In the genomic region with DNA sequence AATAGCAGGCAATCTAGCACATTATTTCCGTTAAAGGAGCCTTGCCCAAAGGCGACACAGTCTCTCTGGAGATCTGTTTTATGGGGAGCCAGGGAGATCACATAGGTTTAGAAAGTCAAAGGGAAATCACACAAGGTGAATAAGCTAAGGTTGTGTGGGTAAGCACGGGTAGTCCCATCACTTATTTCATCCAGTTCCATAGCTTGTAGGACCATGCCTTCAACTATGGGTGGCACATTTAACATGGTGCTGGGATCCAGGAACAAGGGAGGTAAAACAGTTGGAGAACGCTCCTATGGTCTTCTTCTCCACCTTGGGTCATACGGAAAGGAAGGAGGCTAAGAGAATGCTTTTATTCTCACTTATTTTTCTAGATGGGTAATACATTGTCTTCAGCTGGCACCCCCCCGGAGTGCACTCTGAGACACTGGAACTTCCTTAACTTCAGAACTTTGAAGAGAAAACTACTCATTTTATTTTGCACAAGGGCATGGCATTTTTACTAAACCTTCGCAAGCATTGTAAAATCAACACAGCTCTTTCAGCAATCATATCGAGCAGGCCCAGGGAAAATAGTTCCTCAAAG, we compare ENCODE assay signal across 14 cellular contexts.
DNase-seq lines count a peak whose midpoint lies in the region; ATAC-seq and TF ChIP-seq lines count a peak whose summit lies in the region.
"Had no signal": no experiment of that assay in that cellular context is flagged by ENCODE, and none has a peak within 500 bp of the region (broad histone marks: within the 10 kb centered on the region; RNA-seq: fewer than 3 reads in every experiment).

No MANE protein-coding gene starts in this region.

- peaks cover 28 to 44% (median 35%) of the 10 kb centered on the region in 4 donors for H3K9me3 ChIP-seq in upper lobe of left lung

- H3K4me1 Mint-ChIP-seq in activated CD4-positive, alpha-beta T cell treated with anti-CD3 and anti-CD28 coated beads for 36 hours: no peaks in the 10 kb centered on the region
- H3K4me1 Mint-ChIP-seq in activated CD8-positive, alpha-beta T cell treated with anti-CD3 and anti-CD28 coated beads for 36 hours (ENCODE audit: low read depth): no peaks in the 10 kb centered on the region
- H3K4me1 Mint-ChIP-seq: immature natural killer cell had no signal

- no peak for TF ChIP-seq CTCF in activated CD8-positive, alpha-beta T cell treated with anti-CD3 and anti-CD28 coated beads for 36 hours (IDR thresholded peaks at IDR 0.05)
- no peak for TF ChIP-seq CTCF in upper lobe of left lung (IDR thresholded peaks at IDR 0.05)

- no peak for ATAC-seq in activated CD4-positive, alpha-beta T cell treated with anti-CD3 and anti-CD28 coated beads for 36 hours
- no peak for ATAC-seq in activated CD8-positive, alpha-beta T cell treated with anti-CD3 and anti-CD28 coated beads for 36 hours
- ATAC-seq in GM19395 (IDR thresholded peaks at IDR 0.05; ENCODE audit: unreplicated experiment) (no peak), upper lobe of left lung (ENCODE audit: low FRiP score in 2 of 2) (no peak)

- CTCF ChIA-PET in activated CD4-positive, alpha-beta T cell treated with anti-CD3 and anti-CD28 coated beads for 36 hours (lab: Charles Lee): interaction anchor here (0.9 kb wide), 1 partner anchor 204 kb away, joined by 3 read pairs; no protein-coding TSS in a partner anchor
- CTCF ChIA-PET in activated CD8-positive, alpha-beta T cell treated with anti-CD3 and anti-CD28 coated beads for 36 hours (lab: Charles Lee): interaction anchor here (0.7 kb wide), 1 partner anchor 78 kb away, joined by 3 read pairs; no protein-coding TSS in a partner anchor

- no peak overlapping the region for H3K27ac Mint-ChIP-seq in activated CD4-positive, alpha-beta T cell treated with anti-CD3 and anti-CD28 coated beads for 36 hours
- H3K27ac Mint-ChIP-seq in activated CD8-positive, alpha-beta T cell treated with anti-CD3 and anti-CD28 coated beads for 36 hours: no peak overlapping the region
- H3K27ac Mint-ChIP-seq: immature natural killer cell had no signal

- 74 to 82% methylated on average over 8 of the region's 8 CpGs for WGBS in upper lobe of left lung, 2 donors

- no peaks in the 10 kb centered on the region for H3K27me3 ChIP-seq in upper lobe of left lung

- no peaks in the 10 kb centered on the region for H3K36me3 ChIP-seq in upper lobe of left lung

- DNase-seq in activated CD4-positive, alpha-beta T cell treated with anti-CD3 and anti-CD28 coated beads for 36 hours: peak; percentile 30
- no peak for DNase-seq in activated CD4-positive, alpha-beta T cell treated with anti-CD3 and anti-CD28 coated beads, Interleukin-2, amount 50 U/mL, for 1 hour
- DNase-seq in HK-2 (ENCODE audit: unreplicated experiment) (peak; percentile 7), iris pigment epithelial cell (ENCODE audit: low read depth) (peak; percentile 15), upper lobe of left lung (no peak), amniotic stem cell (lab: John Stamatoyannopoulos, UW) (no peak)
- DNase-seq in activated CD8-positive, alpha-beta T cell treated with anti-CD3 and anti-CD28 coated beads for 36 hours: peak; percentile 26
- DNase-seq: aorta, COR-L47, immature natural killer cell, NCI-H1092 treated with DMSO at 0.1 percent for 48 hours, nucleus accumbens had no signal

- POLR2A ChIA-PET in activated CD4-positive, alpha-beta T cell treated with anti-CD3 and anti-CD28 coated beads for 36 hours (lab: Charles Lee): no interaction called here
- POLR2A ChIA-PET in activated CD8-positive, alpha-beta T cell treated with anti-CD3 and anti-CD28 coated beads for 36 hours (lab: Charles Lee): no interaction called here

- TF ChIP-seq POLR2A in upper lobe of left lung (IDR thresholded peaks at IDR 0.05): no peak

- H3K4me3 Mint-ChIP-seq in activated CD4-positive, alpha-beta T cell treated with anti-CD3 and anti-CD28 coated beads for 36 hours: no peak overlapping the region
- H3K4me3 Mint-ChIP-seq in activated CD8-positive, alpha-beta T cell treated with anti-CD3 and anti-CD28 coated beads for 36 hours: no peak overlapping the region

- no peak overlapping the region for H3K4me3 ChIP-seq in upper lobe of left lung

- intact Hi-C loops in activated CD4-positive, alpha-beta T cell treated with anti-CD3 and anti-CD28 coated beads for 36 hours (cut with DNase I, micrococcal nuclease): no loop called here
- intact Hi-C loops in activated CD8-positive, alpha-beta T cell treated with anti-CD3 and anti-CD28 coated beads for 36 hours (cut with micrococcal nuclease): loop anchor here (5.0 kb wide), 1 partner anchor 180 kb away; no protein-coding TSS in a partner anchor

- H3K27me3 Mint-ChIP-seq in activated CD4-positive, alpha-beta T cell treated with anti-CD3 and anti-CD28 coated beads for 36 hours: peaks cover 3% of the 10 kb centered on the region
- no peaks in the 10 kb centered on the region for H3K27me3 Mint-ChIP-seq in activated CD8-positive, alpha-beta T cell treated with anti-CD3 and anti-CD28 coated beads for 36 hours

- peaks cover 1% of the 10 kb centered on the region for H3K36me3 Mint-ChIP-seq in activated CD4-positive, alpha-beta T cell treated with anti-CD3 and anti-CD28 coated beads for 36 hours (ENCODE audit: low read depth)
- peaks cover 5% of the 10 kb centered on the region for H3K36me3 Mint-ChIP-seq in activated CD8-positive, alpha-beta T cell treated with anti-CD3 and anti-CD28 coated beads for 36 hours (ENCODE audit: low read depth)

- no peak overlapping the region for H3K27ac ChIP-seq in upper lobe of left lung
- H3K27ac ChIP-seq: VCaP had no signal

- TF ChIP-seq EP300 in upper lobe of left lung (IDR thresholded peaks at IDR 0.05): no peak

- H3K4me1 ChIP-seq in upper lobe of left lung: no peaks in the 10 kb centered on the region

- peaks cover 41% of the 10 kb centered on the region for H3K9me3 Mint-ChIP-seq in activated CD4-positive, alpha-beta T cell treated with anti-CD3 and anti-CD28 coated beads for 36 hours (ENCODE audit: low read depth)
- peaks cover 28% of the 10 kb centered on the region for H3K9me3 Mint-ChIP-seq in activated CD8-positive, alpha-beta T cell treated with anti-CD3 and anti-CD28 coated beads for 36 hours

Comparison
In these comparisons a context has a peak if more than half of its experiments do, and no peak if none do; other contexts are left out.
1. DNase-seq: peak in activated CD4-positive, alpha-beta T cell treated with anti-CD3 and anti-CD28 coated beads for 36 hours (single experiment), HK-2 (single experiment), activated CD8-positive, alpha-beta T cell treated with anti-CD3 and anti-CD28 coated beads for 36 hours (single experiment) and iris pigment epithelial cell (single experiment); none in activated CD4-positive, alpha-beta T cell treated with anti-CD3 and anti-CD28 coated beads, Interleukin-2, amount 50 U/mL, for 1 hour (single experiment), upper lobe of left lung (0 of 2) and amniotic stem cell (single experiment).